ENCODE assay signal across 7 cellular contexts in genomic region chr6:95431637-95432228, GRCh38.
DNase-seq lines count a peak whose midpoint lies in the region; ATAC-seq and TF ChIP-seq lines count a peak whose summit lies in the region.

No MANE protein-coding gene starts in this region.

- TF ChIP-seq CTCF in GM23338 (conservative IDR thresholded peaks at IDR 0.05; ENCODE audit: low read depth in 2 of 2) (peak; percentile 58 to 91), foreskin fibroblast (IDR thresholded peaks at IDR 0.05; ENCODE audit: low read depth, low read length) (peak; percentile 42)

- no peaks in the 10 kb centered on the region for H3K27me3 Mint-ChIP-seq in GM23338 (ENCODE audit: insufficient read depth, low read depth, poor library complexity)

- H3K4me3 Mint-ChIP-seq in GM23338 = no peak overlapping the region

- H3K4me2 ChIP-seq in GM23338 = no peak overlapping the region

- DNase-seq in Daoy (ENCODE audit: low read depth) (peak; percentile 2), GM23338 (ENCODE audit: low spot score) (peak; percentile 56), NCI-H2081 treated with DMSO at 0.1 percent for 48 hours (lab: John Stamatoyannopoulos, UW) (peak; percentile 6), foreskin fibroblast (peak in 1 of 2 donors; percentile 17), renal cortical epithelial cell (ENCODE audit: low read depth) (peak; percentile 49)
- peak; percentile 9 to 13 for DNase-seq in activated CD4-positive, alpha-beta T cell treated with anti-CD3 and anti-CD28 coated beads, Interleukin-2, amount 50 U/mL, for 4 hours

- no peaks in the 10 kb centered on the region for H4K20me1 ChIP-seq in GM23338 (replicated peaks; ENCODE audit: insufficient read depth)

- H3K27ac Mint-ChIP-seq in GM23338 = no peak overlapping the region

- no peaks in the 10 kb centered on the region; the same call in 2 of the 3 replicates for H3K36me3 Mint-ChIP-seq in GM23338 (ENCODE audit: low read depth)

- H3K9me3 Mint-ChIP-seq in GM23338 = no peaks in the 10 kb centered on the region; the same call in 1 of the 3 replicates

- no peaks in the 10 kb centered on the region for H3K4me1 ChIP-seq in GM23338 (ENCODE audit: insufficient read depth)

- H2AFZ ChIP-seq in GM23338 = no peak overlapping the region

- H3K36me3 ChIP-seq in GM23338 (ENCODE audit: insufficient read depth) = no peaks in the 10 kb centered on the region

- no peak overlapping the region for H3K4me3 ChIP-seq in GM23338
- H3K4me3 ChIP-seq in foreskin fibroblast (ENCODE audit: low read depth in 1 of 2, low read length in 2 of 2) = no peak overlapping the region

- H3K27me3 ChIP-seq in GM23338 (ENCODE audit: insufficient read depth) = no peaks in the 10 kb centered on the region

- no peaks in the 10 kb centered on the region for H3K4me1 Mint-ChIP-seq in GM23338

- no peaks in the 10 kb centered on the region for H3F3A ChIP-seq in GM23338 (replicated peaks; ENCODE audit: low read depth)

- no peaks in the 10 kb centered on the region for H3K9me2 ChIP-seq in GM23338 (ENCODE audit: insufficient read depth)

- no peaks in the 10 kb centered on the region for H3K79me2 ChIP-seq in GM23338 (replicated peaks; ENCODE audit: insufficient read depth)

- H3K27ac ChIP-seq in GM23338 (ENCODE audit: low read depth) = no peak overlapping the region

- ATAC-seq in GM23338 (no peak), GM21786 (IDR thresholded peaks at IDR 0.05; ENCODE audit: unreplicated experiment) (no peak)

TF ChIP-seq in GM23338, 12 proteins besides CTCF, POLR2A, EP300 and RAD21:
- TF ChIP-seq CREB1 (CRISPR knock-in tag; IDR thresholded peaks at IDR 0.05; ENCODE audit: low read depth) (no peak), ETS1 (IDR thresholded peaks at IDR 0.05) (no peak), EZH2phosphoT487 (IDR thresholded peaks at IDR 0.05; ENCODE audit: unreplicated experiment) (no peak), POLR2AphosphoS5 (IDR thresholded peaks at IDR 0.05; ENCODE audit: low read depth) (no peak), REST (IDR thresholded peaks at IDR 0.05; ENCODE audit: unreplicated experiment) (no peak), ZNF114 (CRISPR knock-in tag; IDR thresholded peaks at IDR 0.05) (no peak)
